20 cellular contexts compared by ENCODE assay signal in the genomic region with DNA sequence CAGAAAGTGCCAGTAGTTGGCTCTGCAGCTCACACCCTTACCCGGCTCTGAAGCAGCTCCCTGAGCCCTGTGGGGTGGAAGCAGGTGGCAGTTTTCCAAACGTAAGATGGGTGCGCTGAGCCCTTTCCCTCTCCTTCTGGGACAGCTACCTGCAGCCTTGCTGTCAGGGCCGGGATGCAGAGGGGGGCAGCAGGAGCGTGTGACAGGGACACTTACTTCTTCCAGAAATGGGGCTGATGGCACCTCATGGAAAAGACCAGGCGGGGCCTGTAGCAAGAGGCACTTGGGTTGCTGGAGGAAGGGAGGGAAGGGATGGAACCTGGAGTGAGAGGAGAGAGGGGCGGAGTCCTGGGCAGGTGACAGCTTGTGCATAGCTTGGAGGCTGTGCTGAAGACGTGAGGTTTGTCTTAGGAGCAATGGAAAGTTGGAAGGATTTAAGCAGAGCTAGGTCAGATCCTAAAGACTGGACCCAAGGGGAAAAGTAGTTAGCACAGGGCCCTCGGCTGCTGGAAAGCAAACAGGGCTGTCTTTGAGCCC.
DNase-seq lines count a peak whose midpoint lies in the region; ATAC-seq and TF ChIP-seq lines count a peak whose summit lies in the region.
"Had no signal": no experiment of that assay in that cellular context is flagged by ENCODE, and none has a peak within 500 bp of the region (broad histone marks: within the 10 kb centered on the region; RNA-seq: fewer than 3 reads in every experiment).

No MANE protein-coding gene starts in this region.

- no peaks in the 10 kb centered on the region for H3K9me3 ChIP-seq in endodermal cell (ENCODE audit: control insufficient read depth, low read length)
- H3K9me3 ChIP-seq: Peyer's patch, SJCRH30 had no signal

- WGBS in endodermal cell (ENCODE audit: insufficient coverage in 1 of 2, insufficient read length in 1 of 2), 2 experiments: 88 to 95% methylated on average over 7 to 9 of the region's 9 CpGs

- H3K27me3 ChIP-seq in H7 (ENCODE audit: control insufficient read depth, insufficient read depth, low read length): no peaks in the 10 kb centered on the region
- no peaks in the 10 kb centered on the region for H3K27me3 ChIP-seq in endodermal cell (ENCODE audit: control insufficient read depth, insufficient read depth, low read length, poor library complexity, severe bottlenecking)
- H3K27me3 ChIP-seq: Peyer's patch, SJCRH30 had no signal

- H3K4me3 ChIP-seq in H7 (ENCODE audit: insufficient read depth, low read depth, low read length) (no peak overlapping the region), endodermal cell (ENCODE audit: low read length) (no peak overlapping the region)
- H3K4me3 ChIP-seq: GM12878, GM23248, Peyer's patch, SJCRH30 had no signal

- DNase-seq in H7 (peak; percentile 51), NCI-H2171 (lab: John Stamatoyannopoulos, UW) (peak; percentile 5), endodermal cell (peak; percentile 66), posterior vena cava (ENCODE audit: low spot score) (peak; percentile 43), NCI-H82 treated with DMSO at 0.1 percent for 48 hours (lab: John Stamatoyannopoulos, UW; ENCODE audit: unreplicated experiment) (no peak), activated gamma-delta T cell treated with Interleukin-2 at 50 U/mL for 16 hours (no peak)
- DNase-seq: CD4-positive, alpha-beta T cell; COR-L47; DND-41; GM23248; IMR-90; NCI-H1092 treated with DMSO at 0.1 percent for 48 hours; NCI-H1436 treated with DMSO at 0.1 percent for 48 hours; NCI-H2029 treated with DMSO at 0.1 percent for 48 hours; NCI-H446 treated with DMSO at 0.1 percent for 48 hours; Peyer's patch; SJCRH30 had no signal

- peaks cover 13% of the 10 kb centered on the region for H3K4me1 Mint-ChIP-seq in endodermal cell

- no peak for TF ChIP-seq CTCF in endodermal cell (conservative IDR thresholded peaks at IDR 0.05)

- H3K9me3 Mint-ChIP-seq in endodermal cell: no peaks in the 10 kb centered on the region
- H3K9me3 Mint-ChIP-seq: CD4-positive, alpha-beta T cell had no signal

- H3K27ac ChIP-seq in endodermal cell (ENCODE audit: low read depth, low read length): no peak overlapping the region
- H3K27ac ChIP-seq: GM23248, KMS-11, Peyer's patch, SJCRH30 had no signal

- H3K9ac ChIP-seq in endodermal cell (ENCODE audit: extremely low read depth, low read length, poor library complexity, severe bottlenecking): no peak overlapping the region
- H3K9ac ChIP-seq: GM23248, KMS-11 had no signal

- intact Hi-C loops in posterior vena cava (cut with DNase I): no loop called here

- H3K4me1 ChIP-seq in endodermal cell (ENCODE audit: control insufficient read depth, insufficient read depth, low read length): no peaks in the 10 kb centered on the region
- H3K4me1 ChIP-seq: Peyer's patch had no signal

- H3K36me3 Mint-ChIP-seq in endodermal cell (ENCODE audit: low read depth): no peaks in the 10 kb centered on the region

- no peak for ATAC-seq in GM19397 (IDR thresholded peaks at IDR 0.05; ENCODE audit: unreplicated experiment)
- ATAC-seq: GM12878 had no signal

- peaks cover 9% of the 10 kb centered on the region for H3K27me3 Mint-ChIP-seq in endodermal cell (ENCODE audit: insufficient read depth)
- H3K27me3 Mint-ChIP-seq: CD4-positive, alpha-beta T cell had no signal

- no peaks in the 10 kb centered on the region for H3K36me3 ChIP-seq in H7 (replicated peaks; ENCODE audit: control insufficient read depth, insufficient read depth, low read length)
- H3K36me3 ChIP-seq in endodermal cell (ENCODE audit: control insufficient read depth, insufficient read depth, low read length): no peaks in the 10 kb centered on the region
- H3K36me3 ChIP-seq: Peyer's patch, SJCRH30 had no signal

- H3K4me3 Mint-ChIP-seq in endodermal cell: no peak overlapping the region
- H3K4me3 Mint-ChIP-seq: CD4-positive, alpha-beta T cell had no signal

- H3K27ac Mint-ChIP-seq in endodermal cell: no peak overlapping the region
- H3K27ac Mint-ChIP-seq: CD4-positive, alpha-beta T cell had no signal

Comparison
In these comparisons a context has a peak if more than half of its experiments do, and no peak if none do; other contexts are left out.
1. DNase-seq: peak in H7 (single experiment), NCI-H2171 (single experiment), endodermal cell (single experiment) and posterior vena cava (single experiment); none in NCI-H82 treated with DMSO at 0.1 percent for 48 hours (single experiment) and activated gamma-delta T cell treated with Interleukin-2 at 50 U/mL for 16 hours (single experiment).